ENCODE assay signal across 8 cellular contexts in the genomic region with DNA sequence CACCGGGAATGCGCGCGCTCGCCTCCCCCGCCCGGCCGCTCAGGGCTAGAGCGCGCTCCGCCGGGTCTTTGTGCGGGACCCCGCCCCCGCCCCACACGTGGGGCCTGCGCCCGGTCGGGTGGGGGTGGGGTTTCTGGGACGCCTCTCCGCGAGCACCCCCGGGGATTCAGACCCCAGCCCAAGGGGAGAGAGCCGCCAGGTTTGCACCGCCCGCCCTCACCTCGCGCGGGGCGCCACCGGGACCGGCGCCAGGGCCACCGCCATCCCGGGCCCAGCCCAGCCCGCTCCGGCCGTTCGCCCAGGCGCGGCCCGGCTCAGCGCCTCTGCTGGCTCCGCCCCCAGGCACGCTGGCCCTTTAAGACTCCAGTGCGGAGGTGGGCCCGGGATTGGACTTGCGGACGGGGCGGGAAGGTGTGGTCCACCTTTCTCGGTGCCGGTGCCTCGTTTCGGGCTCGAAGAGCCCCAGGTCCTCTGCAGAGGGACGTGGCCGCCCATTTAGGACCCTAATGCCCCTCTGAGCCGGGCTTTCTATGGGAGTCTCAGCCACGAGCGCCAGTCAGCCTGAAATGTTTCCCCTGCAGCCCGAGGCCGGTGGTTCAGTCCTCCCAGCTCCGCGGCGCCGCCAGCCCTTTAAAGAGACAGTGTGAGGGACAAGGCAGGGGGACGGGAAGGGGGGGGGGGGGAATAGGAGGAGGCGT. TPM values are rescaled to one million over a fixed set of nuclear protein-coding genes. Genes with fewer than 3 reads are reported as not detected.
DNase-seq lines count a peak whose midpoint lies in the region; ATAC-seq and TF ChIP-seq lines count a peak whose summit lies in the region.

No MANE protein-coding gene starts in this region.

- CTCF ChIA-PET in activated CD4-positive, alpha-beta memory T cell treated with anti-CD3 and anti-CD28 coated beads for 36 hours (lab: Charles Lee): interaction anchor here (0.5 to 2.2 kb wide), 11 partner anchors 10 to 221 kb away, joined by 3 to 16 read pairs (median 4); a partner anchor contains a TSS

- peak overlapping the region; percentile 94 to 100 (median 99) for H3K27ac ChIP-seq in BLaER1 treated with 17β-estradiol and CSF1 and Interleukin-3, amounts not matched to agents 10 nM and 100 nM
- peak overlapping the region; percentile 89 to 94 for H3K27ac ChIP-seq in lung (ENCODE audit: low read depth in 1 of 2, low read length in 1 of 2)

- H4K20me1 ChIP-seq in BLaER1 treated with 17β-estradiol and CSF1 and Interleukin-3, amounts not matched to agents 10 nM and 100 nM: peaks cover 0 to 58% (median 40%) of the 10 kb centered on the region in 11 experiments; a peak in 18 of 22 replicates

- peak overlapping the region; percentile 86 for H3K27ac Mint-ChIP-seq in activated CD4-positive, alpha-beta memory T cell treated with anti-CD3 and anti-CD28 coated beads for 36 hours

- ATAC-seq in GM19324 (IDR thresholded peaks at IDR 0.05; ENCODE audit: low FRiP score, unreplicated experiment): peak; percentile 83
- ATAC-seq in HG03442 (IDR thresholded peaks at IDR 0.05; ENCODE audit: unreplicated experiment): peak; percentile 75
- ATAC-seq in lung (ENCODE audit: insufficient read depth, low FRiP score): peak; percentile 71

- no peaks in the 10 kb centered on the region for H3K9me3 Mint-ChIP-seq in activated CD4-positive, alpha-beta memory T cell treated with anti-CD3 and anti-CD28 coated beads for 36 hours

- peak overlapping the region; percentile 78 for H3K4me3 Mint-ChIP-seq in activated CD4-positive, alpha-beta memory T cell treated with anti-CD3 and anti-CD28 coated beads for 36 hours

- intact Hi-C loops in activated CD4-positive, alpha-beta memory T cell treated with anti-CD3 and anti-CD28 coated beads for 36 hours (cut with micrococcal nuclease): loop anchor here (1.0 kb wide), 2 partner anchors 16 to 22 kb away; a partner anchor contains a TSS

- no peaks in the 10 kb centered on the region for H3K27me3 Mint-ChIP-seq in activated CD4-positive, alpha-beta memory T cell treated with anti-CD3 and anti-CD28 coated beads for 36 hours

- H3K4me3 ChIP-seq in BLaER1 treated with 17β-estradiol and CSF1 and Interleukin-3, amounts not matched to agents 10 nM and 100 nM: peak overlapping the region; percentile 73 to 89 (median 78)
- peak overlapping the region; percentile 89 for H3K4me3 ChIP-seq in lung

- peaks cover 23 to 62% (median 50%) of the 10 kb centered on the region in 11 experiments; a peak in 21 of 22 replicates for H3K36me3 ChIP-seq in BLaER1 treated with 17β-estradiol and CSF1 and Interleukin-3, amounts not matched to agents 10 nM and 100 nM
- H3K36me3 ChIP-seq in lung (ENCODE audit: control insufficient read depth in 2 of 2, insufficient read depth in 2 of 2, low read length in 2 of 2): peaks cover 0 to 29% of the 10 kb centered on the region in 2 donors

- H3K9me3 ChIP-seq in BLaER1 treated with 17β-estradiol and CSF1 and Interleukin-3, amounts not matched to agents 10 nM and 100 nM (replicated peaks in 1 of 11): no peaks in the 10 kb centered on the region
- no peaks in the 10 kb centered on the region for H3K9me3 ChIP-seq in lung (ENCODE audit: control insufficient read depth in 2 of 2, insufficient read depth in 1 of 2, low read length in 1 of 2)

- peaks cover 67 to 90% (median 81%) of the 10 kb centered on the region in 10 experiments for H3K4me1 ChIP-seq in BLaER1 treated with 17β-estradiol and CSF1 and Interleukin-3, amounts not matched to agents 10 nM and 100 nM
- H3K4me1 ChIP-seq in lung (ENCODE audit: control insufficient read depth in 2 of 2, insufficient read depth in 2 of 2, low read length in 2 of 2): peaks cover 0 to 41% of the 10 kb centered on the region in 2 donors

- POLR2A ChIA-PET in activated CD4-positive, alpha-beta memory T cell treated with anti-CD3 and anti-CD28 coated beads for 36 hours (lab: Charles Lee): interaction anchor here (0.6 to 2.4 kb wide), 2 partner anchors 12 to 15 kb away, joined by 3 to 7 read pairs; no protein-coding TSS in a partner anchor

- peak overlapping the region; percentile 90 to 99 (median 97) for H3K4me2 ChIP-seq in BLaER1 treated with 17β-estradiol and CSF1 and Interleukin-3, amounts not matched to agents 10 nM and 100 nM

- H3K4me1 Mint-ChIP-seq in activated CD4-positive, alpha-beta memory T cell treated with anti-CD3 and anti-CD28 coated beads for 36 hours (ENCODE audit: low read depth): peaks cover 32% of the 10 kb centered on the region

- DNase-seq in NCI-H774 (lab: John Stamatoyannopoulos, UW) (peak; percentile 55), ecto neural progenitor cell (ENCODE audit: low spot score) (peak; percentile 95), lung (ENCODE audit: low spot score) (peak; percentile 88)
- peak; percentile 88 for DNase-seq in activated CD4-positive, alpha-beta memory T cell treated with anti-CD3 and anti-CD28 coated beads for 36 hours
- DNase-seq in stimulated activated CD4-positive, alpha-beta T cell treated with anti-CD3 and anti-CD28 coated beads, TNF-alpha, amount 100 ng/mL, for 1 hour (ENCODE audit: low read depth in 3 of 3, low spot score in 1 of 3): peak in 2 of 3 donors; percentile 55 to 65

- H3K27me3 ChIP-seq in BLaER1 treated with 17β-estradiol and CSF1 and Interleukin-3, amounts not matched to agents 10 nM and 100 nM: no peaks in the 10 kb centered on the region
- no peaks in the 10 kb centered on the region for H3K27me3 ChIP-seq in lung (ENCODE audit: control insufficient read depth, insufficient read depth)

- peak overlapping the region; percentile 93 to 100 (median 99) for H3K9ac ChIP-seq in BLaER1 treated with 17β-estradiol and CSF1 and Interleukin-3, amounts not matched to agents 10 nM and 100 nM

- peaks cover 2% of the 10 kb centered on the region for H3K36me3 Mint-ChIP-seq in activated CD4-positive, alpha-beta memory T cell treated with anti-CD3 and anti-CD28 coated beads for 36 hours

- no peak for TF ChIP-seq CTCF in lung (IDR thresholded peaks at IDR 0.05; ENCODE audit: control extremely low read depth, extremely low read depth)

- whole genome bisulfite sequencing in lung, 2 donors: 0 to 1% methylated on average over 56 to 68 of the region's 68 CpGs

RNA-seq across cellular contexts. Expression of a gene that starts 1.2 kb away (rescaled TPM):
- total RNA-seq in activated CD4-positive, alpha-beta memory T cell treated with anti-CD3 and anti-CD28 coated beads for 36 hours: 1 to 10 TPM; 4.8 to 5.7 TPM
- total RNA-seq in lung: 100 to 1,000 TPM in 1 of 2 donors, 10 to 100 TPM in 1; 94.3 to 218 TPM
- 100 to 1,000 TPM; 193 to 208 TPM for polyA plus RNA-seq in lung

RNA-seq across cellular contexts. Expression of a gene that starts 6.7 kb away (rescaled TPM):
- 10 to 100 TPM; 18.7 to 19.7 TPM for total RNA-seq in activated CD4-positive, alpha-beta memory T cell treated with anti-CD3 and anti-CD28 coated beads for 36 hours
- total RNA-seq in lung: 10 to 100 TPM; 11.1 to 33.4 TPM
- 10 to 100 TPM; 27.6 to 54.5 TPM for polyA plus RNA-seq in lung

RNA-seq across cellular contexts. Expression of a gene that starts 17.9 kb away (rescaled TPM):
- total RNA-seq in activated CD4-positive, alpha-beta memory T cell treated with anti-CD3 and anti-CD28 coated beads for 36 hours: under 1 TPM in 1 of 2 experiments, not detected in 1; 0.14 TPM
- 10 to 100 TPM in 1 of 2 donors, 1 to 10 TPM in 1; 1.6 to 51.2 TPM for total RNA-seq in lung
- polyA plus RNA-seq in lung: 10 to 100 TPM; 24.6 to 27.8 TPM

RNA-seq across cellular contexts. Expression of a gene that starts 19.3 kb away (rescaled TPM):
- total RNA-seq in activated CD4-positive, alpha-beta memory T cell treated with anti-CD3 and anti-CD28 coated beads for 36 hours: 10 to 100 TPM; 48.8 to 52.6 TPM
- total RNA-seq in lung: 10 to 100 TPM; 36.3 to 46.0 TPM
- polyA plus RNA-seq in lung: 10 to 100 TPM; 38.0 to 59.0 TPM

RNA-seq across cellular contexts. Expression of a gene that starts 22.1 kb away (rescaled TPM):
- 1 to 10 TPM; 2.5 to 4.0 TPM for total RNA-seq in activated CD4-positive, alpha-beta memory T cell treated with anti-CD3 and anti-CD28 coated beads for 36 hours
- 1 to 10 TPM; 1.4 to 4.0 TPM for total RNA-seq in lung
- polyA plus RNA-seq in lung: 1 to 10 TPM; 2.5 to 4.9 TPM

Comparison
In these comparisons a context has a peak if more than half of its experiments do, and no peak if none do; other contexts are left out.
1. Peak in every context shown above with its lines: DNase-seq, ATAC-seq, H3K4me3 ChIP-seq and H3K27ac ChIP-seq.
2. RNA of a gene that starts 1.2 kb away (total RNA-seq): 94.3 to 218 TPM in lung; 4.8 to 5.7 TPM in activated CD4-positive, alpha-beta memory T cell treated with anti-CD3 and anti-CD28 coated beads for 36 hours; every median in the first group is over 10 times any median in the second.